In genomic region chr12:6792522-6793201, GRCh38 we compare ENCODE assay signal across 9 cellular contexts. TPM values are rescaled to one million over a fixed set of nuclear protein-coding genes. Genes with fewer than 3 reads are reported as not detected.
DNase-seq lines count a peak whose midpoint lies in the region; ATAC-seq and TF ChIP-seq lines count a peak whose summit lies in the region.
"Had no signal": no experiment of that assay in that cellular context is flagged by ENCODE, and none has a peak within 500 bp of the region (broad histone marks: within the 10 kb centered on the region; RNA-seq: fewer than 3 reads in every experiment).

No MANE protein-coding gene starts in this region.

- intact Hi-C loops in left ventricle myocardium inferior (cut with micrococcal nuclease), result no loop called here

- peak overlapping the region; percentile 27 for H3K4me3 ChIP-seq in left ventricle myocardium inferior

- DNase-seq in NCI-H2171 treated with DMSO at 0.1 percent for 48 hours (lab: John Stamatoyannopoulos, UW) (peak; percentile 82), NCI-H2171 (lab: John Stamatoyannopoulos, UW) (no peak), left ventricle myocardium inferior (peak; percentile 38), epidermal melanocyte (ENCODE audit: insufficient read length, low spot score) (no peak), NCI-H1092 (lab: John Stamatoyannopoulos, UW) (no peak)
- DNase-seq in activated CD4-positive, alpha-beta T cell treated with anti-CD3 and anti-CD28 coated beads, Interleukin-2, amount 50 U/mL, for 1 hour, result peak; percentile 34
- peak; percentile 35 to 78 (median 57) for DNase-seq in stimulated activated naive CD4-positive, alpha-beta T cell (lab: John Stamatoyannopoulos, UW)

- peaks cover 4% of the 10 kb centered on the region for H3K4me1 ChIP-seq in left ventricle myocardium inferior

- peak overlapping the region; percentile 46 for H3K27ac ChIP-seq in left ventricle myocardium inferior (replicated peaks)

- TF ChIP-seq CTCF in left ventricle myocardium inferior (IDR thresholded peaks at IDR 0.05; ENCODE audit: borderline replicate concordance), result no peak

- H3K9me3 ChIP-seq in left ventricle myocardium inferior (replicated peaks), result no peaks in the 10 kb centered on the region

- H3K27me3 ChIP-seq in left ventricle myocardium inferior (ENCODE audit: low read depth), result peaks cover 6% of the 10 kb centered on the region

- no peak for ATAC-seq in HG03108 (IDR thresholded peaks at IDR 0.05; ENCODE audit: unreplicated experiment)

- H3K36me3 ChIP-seq in left ventricle myocardium inferior, result no peaks in the 10 kb centered on the region

RNA-seq across cellular contexts. Expression of gene CD4, which starts 3.3 kb away (rescaled TPM):
- total RNA-seq in left ventricle myocardium inferior, result 7.4 TPM
- total RNA-seq: NCI-H460 had no signal

RNA-seq across cellular contexts. Expression of gene LAG3, which starts 20.3 kb away (rescaled TPM):
- total RNA-seq in left ventricle myocardium inferior, result not detected

RNA-seq across cellular contexts. Expression of gene PTMS, which starts 26.5 kb away (rescaled TPM):
- total RNA-seq in left ventricle myocardium inferior, result 104 TPM

RNA-seq across cellular contexts. Expression of gene GPR162, which starts 29.0 kb away (rescaled TPM):
- total RNA-seq in left ventricle myocardium inferior, result 6.5 TPM

RNA-seq across cellular contexts. Expression of gene P3H3, which starts 35.5 kb away (rescaled TPM):
- total RNA-seq in left ventricle myocardium inferior, result 17.5 TPM

Comparison
In these comparisons a context has a peak if more than half of its experiments do, and no peak if none do; other contexts are left out.
1. DNase-seq: peak in NCI-H2171 treated with DMSO at 0.1 percent for 48 hours (single experiment), activated CD4-positive, alpha-beta T cell treated with anti-CD3 and anti-CD28 coated beads, Interleukin-2, amount 50 U/mL, for 1 hour (single experiment), left ventricle myocardium inferior (single experiment) and stimulated activated naive CD4-positive, alpha-beta T cell (6 of 6); none in NCI-H2171 (single experiment), epidermal melanocyte (single experiment) and NCI-H1092 (single experiment).